ENCODE assay signal across 9 cellular contexts in genomic region chr19:49553451-49554271, GRCh38. TPM values are rescaled to one million over a fixed set of nuclear protein-coding genes. Genes with fewer than 3 reads are reported as not detected.
DNase-seq lines count a peak whose midpoint lies in the region; ATAC-seq lines count a peak whose summit lies in the region.
"Had no signal": no experiment of that assay in that cellular context is flagged by ENCODE, and none has a peak within 500 bp of the region (broad histone marks: within the 10 kb centered on the region; RNA-seq: fewer than 3 reads in every experiment).

No MANE protein-coding gene starts in this region.

- H3K4me1 Mint-ChIP-seq in effector memory CD8-positive, alpha-beta T cell (ENCODE audit: low read depth in 2 of 2) = peaks cover 40 to 41% of the 10 kb centered on the region in 2 donors

- peaks cover 36% of the 10 kb centered on the region for H3K36me3 Mint-ChIP-seq in effector memory CD8-positive, alpha-beta T cell (ENCODE audit: insufficient read depth)

- no peak for ATAC-seq in effector memory CD8-positive, alpha-beta T cell (replicated peaks)
- ATAC-seq in GM21576 (IDR thresholded peaks at IDR 0.05; ENCODE audit: unreplicated experiment) = no peak

- DNase-seq in Daoy (ENCODE audit: low read depth) = peak; percentile 59
- DNase-seq in activated CD4-positive, alpha-beta T cell treated with anti-CD3 and anti-CD28 coated beads, Interleukin-2, amount 50 U/mL, for 4 hours = peak; percentile 59 to 63
- no peak for DNase-seq in effector memory CD8-positive, alpha-beta T cell
- no peak for DNase-seq in NCI-H2081 (lab: John Stamatoyannopoulos, UW)
- no peak for DNase-seq in NCI-H510A treated with DMSO at 0.1 percent for 48 hours (lab: John Stamatoyannopoulos, UW)
- DNase-seq in NOMO-1 (lab: John Stamatoyannopoulos, UW; ENCODE audit: unreplicated experiment in 2 of 2) = no peak
- DNase-seq: NCI-H1092 treated with DMSO at 0.1 percent for 48 hours had no signal

- H3K9me3 Mint-ChIP-seq in effector memory CD8-positive, alpha-beta T cell = peaks cover 0 to 6% of the 10 kb centered on the region in 2 donors

- peak overlapping the region; percentile 35 to 83 for H3K4me3 Mint-ChIP-seq in effector memory CD8-positive, alpha-beta T cell

- H3K27me3 Mint-ChIP-seq in effector memory CD8-positive, alpha-beta T cell = no peaks in the 10 kb centered on the region

- H3K27ac ChIP-seq in skin epidermis = peak overlapping the region in 20 of 21 experiments; percentile 7 to 87 (median 70)

- H3K4me3 ChIP-seq in skin epidermis = no peak overlapping the region

- peak overlapping the region; percentile 86 to 92 for H3K27ac Mint-ChIP-seq in effector memory CD8-positive, alpha-beta T cell

RNA-seq across cellular contexts. Expression of gene RCN3, which starts 25.9 kb away (rescaled TPM):
- 178 and 202 TPM in 2 replicates for total RNA-seq in Daoy (2014; rRNA removed; shearing (Covaris generic))

RNA-seq across cellular contexts. Expression of gene NOSIP, which starts 26.7 kb away (rescaled TPM):
- total RNA-seq in Daoy (2014; rRNA removed; shearing (Covaris generic)) = 182 and 246 TPM in 2 replicates

RNA-seq across cellular contexts. Expression of gene PRRG2, which starts 27.5 kb away (rescaled TPM):
- 0.30 and 5.8 TPM in 2 replicates for total RNA-seq in Daoy (2014; rRNA removed; shearing (Covaris generic))

RNA-seq across cellular contexts. Expression of gene PRR12, which starts 37.3 kb away (rescaled TPM):
- 1.7 and 2.5 TPM in 2 replicates for total RNA-seq in Daoy (2014; rRNA removed; shearing (Covaris generic))

RNA-seq across cellular contexts. Expression of gene FCGRT, which starts 41.2 kb away (rescaled TPM):
- 3.5 and 3.7 TPM in 2 replicates for total RNA-seq in Daoy (2014; rRNA removed; shearing (Covaris generic))

Comparison
In these comparisons a context has a peak if more than half of its experiments do, and no peak if none do; other contexts are left out.
1. DNase-seq: peak in Daoy (single experiment) and activated CD4-positive, alpha-beta T cell treated with anti-CD3 and anti-CD28 coated beads, Interleukin-2, amount 50 U/mL, for 4 hours (2 of 2); none in effector memory CD8-positive, alpha-beta T cell (0 of 3), NCI-H2081 (0 of 2), NCI-H510A treated with DMSO at 0.1 percent for 48 hours (single experiment) and NOMO-1 (0 of 2).